12 cellular contexts compared by ENCODE assay signal in the genomic region with DNA sequence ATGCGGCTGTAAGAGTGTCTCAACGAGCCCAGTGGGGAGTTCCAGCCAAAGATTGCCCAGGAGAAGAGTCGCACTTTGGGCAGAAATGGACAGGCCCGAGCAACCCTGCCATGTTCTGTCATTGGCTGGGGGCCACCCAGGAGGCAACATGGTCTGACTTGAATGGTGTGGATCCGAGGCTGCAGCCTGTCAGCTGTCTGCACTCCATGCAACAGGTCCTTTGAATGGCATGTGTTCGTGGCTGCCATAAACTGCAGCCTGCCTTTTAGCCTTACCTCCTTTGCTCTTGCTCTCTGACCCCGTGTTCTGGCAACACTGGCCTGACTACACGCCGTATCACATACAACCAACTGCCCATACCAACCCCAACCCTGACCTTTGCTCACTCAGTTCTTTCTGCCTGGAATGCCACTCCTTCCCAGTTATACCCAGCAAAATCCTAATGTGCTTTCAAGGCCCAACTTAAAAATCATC. TPM values are rescaled to one million over a fixed set of nuclear protein-coding genes. Genes with fewer than 3 reads are reported as not detected.
DNase-seq lines count a peak whose midpoint lies in the region; ATAC-seq and TF ChIP-seq lines count a peak whose summit lies in the region.
"Had no signal": no experiment of that assay in that cellular context is flagged by ENCODE, and none has a peak within 500 bp of the region (broad histone marks: within the 10 kb centered on the region; RNA-seq: fewer than 3 reads in every experiment).

No MANE protein-coding gene starts in this region.

- no peak overlapping the region for H2BK5ac ChIP-seq in neuronal stem cell (ENCODE audit: low read length)

- H3K18ac ChIP-seq in neuronal stem cell (ENCODE audit: low read length) = no peak overlapping the region

- H3K4ac ChIP-seq in neuronal stem cell (ENCODE audit: low read length) = no peak overlapping the region

- H4K8ac ChIP-seq in neuronal stem cell (ENCODE audit: low read depth, low read length) = no peak overlapping the region

- no peaks in the 10 kb centered on the region for H3K9me3 ChIP-seq in CD4-positive, CD25-positive, alpha-beta regulatory T cell (ENCODE audit: control insufficient read depth in 2 of 2, low read length in 2 of 2)
- H3K9me3 ChIP-seq in neuronal stem cell (replicated peaks in 1 of 2; ENCODE audit: control insufficient read depth in 2 of 2, insufficient read depth in 1 of 2, low read depth in 1 of 2, low read length in 2 of 2) (no peaks in the 10 kb centered on the region), testis (no peaks in the 10 kb centered on the region)

- H3K4me1 Mint-ChIP-seq in CD4-positive, CD25-positive, alpha-beta regulatory T cell = peaks cover 33 to 92% (median 69%) of the 10 kb centered on the region in 4 donors
- peaks cover 25% of the 10 kb centered on the region for H3K4me1 Mint-ChIP-seq in GM23338

- H3K27me3 ChIP-seq in CD4-positive, CD25-positive, alpha-beta regulatory T cell (ENCODE audit: control insufficient read depth, insufficient read depth, low read length) = no peaks in the 10 kb centered on the region
- H3K27me3 ChIP-seq in GM23338 (ENCODE audit: insufficient read depth) (no peaks in the 10 kb centered on the region), neuronal stem cell (ENCODE audit: control insufficient read depth in 3 of 3, insufficient read depth in 3 of 3, low read depth in 1 of 3, low read length in 3 of 3) (no peaks in the 10 kb centered on the region), testis (no peaks in the 10 kb centered on the region)

- H3K27ac ChIP-seq in CD4-positive, CD25-positive, alpha-beta regulatory T cell (ENCODE audit: insufficient read depth, low read length, poor library complexity, severe bottlenecking) = no peak overlapping the region
- H3K27ac ChIP-seq in GM23338 (ENCODE audit: low read depth) (no peak overlapping the region), neuronal stem cell (replicated peaks; ENCODE audit: low read length) (no peak overlapping the region), testis (no peak overlapping the region)
- H3K27ac ChIP-seq: VCaP had no signal

- no peak overlapping the region for H2AK5ac ChIP-seq in neuronal stem cell (ENCODE audit: low read depth, low read length)

- intact Hi-C loops in testis (cut with DNase I; ENCODE audit: low total_unique reads) = no loop called here

- no peaks in the 10 kb centered on the region for H3F3A ChIP-seq in GM23338 (replicated peaks; ENCODE audit: low read depth)

- TF ChIP-seq POLR2A in testis (IDR thresholded peaks at IDR 0.05) = no peak

- H3K36me3 Mint-ChIP-seq in CD4-positive, CD25-positive, alpha-beta regulatory T cell = peaks cover 40% of the 10 kb centered on the region
- no peaks in the 10 kb centered on the region for H3K36me3 Mint-ChIP-seq in GM23338 (ENCODE audit: low read depth)

- H3K4me1 ChIP-seq in CD4-positive, CD25-positive, alpha-beta regulatory T cell (ENCODE audit: control insufficient read depth, insufficient read depth, low read length, poor library complexity, severe bottlenecking) = peaks cover 74% of the 10 kb centered on the region
- peaks cover 3% of the 10 kb centered on the region; the same call in 1 of the 2 replicates for H3K4me1 ChIP-seq in GM23338 (ENCODE audit: insufficient read depth)
- peaks cover 2 to 11% of the 10 kb centered on the region in 2 donors for H3K4me1 ChIP-seq in neuronal stem cell (ENCODE audit: control insufficient read depth in 2 of 2, insufficient read depth in 1 of 2, low read depth in 1 of 2, low read length in 2 of 2)
- peaks cover 37% of the 10 kb centered on the region for H3K4me1 ChIP-seq in testis

- peaks cover 9% of the 10 kb centered on the region for H3K36me3 ChIP-seq in CD4-positive, CD25-positive, alpha-beta regulatory T cell (ENCODE audit: control insufficient read depth, insufficient read depth, low read length)
- H3K36me3 ChIP-seq in GM23338 (ENCODE audit: insufficient read depth) (no peaks in the 10 kb centered on the region), neuronal stem cell (replicated peaks in 1 of 2; ENCODE audit: control insufficient read depth in 2 of 2, insufficient read depth in 2 of 2, low read length in 2 of 2) (no peaks in the 10 kb centered on the region), testis (ENCODE audit: low read depth, missing control alignments) (no peaks in the 10 kb centered on the region)

- no peak for TF ChIP-seq CTCF in GM23338 (conservative IDR thresholded peaks at IDR 0.05; ENCODE audit: low read depth in 2 of 2)
- no peak for TF ChIP-seq CTCF in testis (IDR thresholded peaks at IDR 0.05)

- H3K79me2 ChIP-seq in GM23338 (replicated peaks; ENCODE audit: insufficient read depth) = no peaks in the 10 kb centered on the region

- no peak overlapping the region for H2BK12ac ChIP-seq in neuronal stem cell (ENCODE audit: low read length)

- H3K14ac ChIP-seq in neuronal stem cell (ENCODE audit: low read length) = no peak overlapping the region

- no peak overlapping the region for H2BK120ac ChIP-seq in neuronal stem cell (ENCODE audit: low read depth, low read length)

- H2AFZ ChIP-seq in GM23338 (peak overlapping the region; percentile 47), neuronal stem cell (ENCODE audit: low read length) (peak overlapping the region; percentile 14)

- peak overlapping the region in 2 of 3 donors; percentile 95 to 98 for H3K27ac Mint-ChIP-seq in CD4-positive, CD25-positive, alpha-beta regulatory T cell
- H3K27ac Mint-ChIP-seq in GM23338 = no peak overlapping the region
- H3K27ac Mint-ChIP-seq: H9 had no signal

- no peak overlapping the region for H2BK15ac ChIP-seq in neuronal stem cell (ENCODE audit: low read length)

- H3K4me2 ChIP-seq in GM23338 (no peak overlapping the region), neuronal stem cell (ENCODE audit: insufficient read depth, low read length, poor library complexity, severe bottlenecking) (no peak overlapping the region)

- no peaks in the 10 kb centered on the region for H3K9me2 ChIP-seq in GM23338 (ENCODE audit: insufficient read depth)

- DNase-seq in CD4-positive, CD25-positive, alpha-beta regulatory T cell = no peak
- DNase-seq in GM23338 (ENCODE audit: low spot score) = no peak
- DNase-seq in neuronal stem cell (ENCODE audit: low spot score) = no peak
- no peak for DNase-seq in testis
- DNase-seq in UCSD-AML1 (lab: John Stamatoyannopoulos, UW; ENCODE audit: unreplicated experiment) = no peak
- DNase-seq: effector CD8-positive, alpha-beta T cell; H9; NCI-H510A had no signal

- WGBS in neuronal stem cell (ENCODE audit: extremely low coverage in 2 of 2, insufficient read length in 2 of 2, insufficient replicate concordance in 1 of 2), 2 donors = no CpG with 5 or more reads among the region's 9 CpGs
- 85 to 93% methylated on average over 9 of the region's 9 CpGs for WGBS in testis, 2 donors

- no peaks in the 10 kb centered on the region for H3K9me3 Mint-ChIP-seq in CD4-positive, CD25-positive, alpha-beta regulatory T cell
- no peaks in the 10 kb centered on the region for H3K9me3 Mint-ChIP-seq in GM23338
- H3K9me3 Mint-ChIP-seq: H9, mesothelial cell of epicardium had no signal

- H4K91ac ChIP-seq in neuronal stem cell (ENCODE audit: low read depth, low read length, poor library complexity) = no peak overlapping the region

- no peak overlapping the region for H3K23ac ChIP-seq in neuronal stem cell (ENCODE audit: low read depth, low read length, poor library complexity)

- H3K27me3 Mint-ChIP-seq in CD4-positive, CD25-positive, alpha-beta regulatory T cell = no peaks in the 10 kb centered on the region
- peaks cover 3% of the 10 kb centered on the region for H3K27me3 Mint-ChIP-seq in GM23338 (ENCODE audit: insufficient read depth, low read depth, poor library complexity)

- H3K9ac ChIP-seq in neuronal stem cell (ENCODE audit: low read depth, low read length, poor library complexity) = no peak overlapping the region

- H3K4me3 ChIP-seq in CD4-positive, CD25-positive, alpha-beta regulatory T cell (ENCODE audit: low read depth, low read length) = no peak overlapping the region
- H3K4me3 ChIP-seq in GM23338 (no peak overlapping the region), neuronal stem cell (ENCODE audit: low read length in 2 of 2) (no peak overlapping the region), testis (no peak overlapping the region)

- peak overlapping the region in 2 of 4 donors; percentile 41 to 56 for H3K4me3 Mint-ChIP-seq in CD4-positive, CD25-positive, alpha-beta regulatory T cell
- no peak overlapping the region for H3K4me3 Mint-ChIP-seq in GM23338
- H3K4me3 Mint-ChIP-seq: H9, mesothelial cell of epicardium had no signal

- ATAC-seq in CD4-positive, CD25-positive, alpha-beta regulatory T cell (ENCODE audit: low read depth in 2 of 2) = no peak
- ATAC-seq in GM23338 (no peak), esophagus mucosa (peak; percentile 64), GM18907 (IDR thresholded peaks at IDR 0.05; ENCODE audit: unreplicated experiment) (no peak)

- no peaks in the 10 kb centered on the region for H4K20me1 ChIP-seq in GM23338 (replicated peaks; ENCODE audit: insufficient read depth)

- no peaks in the 10 kb centered on the region for H3K79me1 ChIP-seq in neuronal stem cell (ENCODE audit: low read depth, low read length)

RNA-seq across cellular contexts. Expression of gene IRF1, which starts 55.7 kb away (rescaled TPM):
- 924 TPM for total RNA-seq in CD4-positive, CD25-positive, alpha-beta regulatory T cell
- polyA plus RNA-seq in CD4-positive, CD25-positive, alpha-beta regulatory T cell = 100 to 1,000 TPM; 160 to 202 (median 190) TPM
- total RNA-seq in GM23338 (2014; rRNA removed; shearing (Covaris generic)) = 6.4 and 6.9 TPM in 2 replicates
- polyA plus RNA-seq in GM23338 (2016; fragmentation: Nextera tagmentation; extraction: Ambion mirVana) (8.6 and 9.1 TPM in 2 replicates), testis (ENCODE audit: insufficient read depth, low read depth, low replicate concordance) (31.7 TPM)
- total RNA-seq in esophagus mucosa (9.1 TPM), testis (10 to 100 TPM; 20.2 to 22.5 TPM)
- 1.4 TPM for polyA plus RNA-seq in neuronal stem cell (2013, experiment 1 of 2)
- polyA plus RNA-seq in neuronal stem cell (2013, experiment 2 of 2) = 1.5 TPM

Comparison
In these comparisons a context has a peak if more than half of its experiments do, and no peak if none do; other contexts are left out.
1. RNA of gene IRF1, which starts 55.7 kb away (total RNA-seq): 924 TPM in CD4-positive, CD25-positive, alpha-beta regulatory T cell (single experiment); 20.2 to 22.5 TPM in testis, 9.1 TPM in esophagus mucosa (single experiment) and 6.4 to 6.9 TPM in GM23338; every median in the first group is over 10 times any median in the second.